Comparison of ENCODE assay signal across 12 cellular contexts in genomic region chr11:111976119-111976518, GRCh38. TPM values are rescaled to one million over a fixed set of nuclear protein-coding genes. Genes with fewer than 3 reads are reported as not detected.
DNase-seq lines count a peak whose midpoint lies in the region; ATAC-seq, FAIRE-seq and TF ChIP-seq lines count a peak whose summit lies in the region.
"Had no signal": no experiment of that assay in that cellular context is flagged by ENCODE, and none has a peak within 500 bp of the region (broad histone marks: within the 10 kb centered on the region; RNA-seq: fewer than 3 reads in every experiment).

No MANE protein-coding gene starts in this region.

- in situ Hi-C loops in IMR-90 (cut with MboI; ENCODE audit: low sequenced_read_pairs), result loop anchor here (5.0 to 25.0 kb wide), 2 partner anchors 39 to 389 kb away; partner anchors contain the start of gene DIXDC1

- no peak overlapping the region for H2BK20ac ChIP-seq in IMR-90 (ENCODE audit: low read depth, low read length)

- 0 out of 4 replicates have a peak overlapping the region, but pooled peaks of 1 of the 2 experiments have one; percentile 46 for H4K8ac ChIP-seq in IMR-90 (ENCODE audit: low read depth in 2 of 2, low read length in 2 of 2)

- TF ChIP-seq CTCF in IMR-90 (conservative IDR thresholded peaks at IDR 0.05; ENCODE audit: low read depth, low read length) (no peak), endothelial cell of umbilical vein (IDR thresholded peaks at IDR 0.05; ENCODE audit: extremely low read depth in 1 of 2, insufficient read depth in 1 of 2, low read depth in 1 of 2, low read length in 2 of 2) (no peak), ovary (IDR thresholded peaks at IDR 0.05) (no peak)

- POLR2A ChIA-PET in IMR-90 (lab: Charles Lee; ENCODE audit: unreplicated experiment) (no interaction called here), endothelial cell of umbilical vein (lab: Charles Lee) (interaction anchor here (1.1 kb wide), 1 partner anchor 104 kb away, joined by 6 read pairs; no protein-coding TSS in a partner anchor)

- WGBS in IMR-90 (ENCODE audit: extremely low coverage in 2 of 2, insufficient read length in 1 of 2), 2 experiments, result no CpG with 5 or more reads among the region's 2 CpGs
- 56 to 79% (median 71%) methylated on average over 2 of the region's 2 CpGs for WGBS in ovary, 3 donors

- H3K4me1 ChIP-seq in ACC112 (ENCODE audit: control insufficient read depth, insufficient read depth, low read length, unreplicated experiment) (peaks cover 31% of the 10 kb centered on the region), IMR-90 (ENCODE audit: control insufficient read depth, insufficient read depth, low read length) (peaks cover 25% of the 10 kb centered on the region), endothelial cell of umbilical vein (ENCODE audit: control insufficient read depth, extremely low read depth, insufficient read depth, low read length) (peaks cover 45% of the 10 kb centered on the region), ovary (ENCODE audit: insufficient read depth) (peaks cover 9% of the 10 kb centered on the region)

- peaks cover 6 to 22% of the 10 kb centered on the region in 2 experiments; a peak in 2 of 4 replicates for H3K79me1 ChIP-seq in IMR-90 (ENCODE audit: low read depth in 1 of 2, low read length in 2 of 2)

- no peak overlapping the region for H2BK5ac ChIP-seq in IMR-90 (ENCODE audit: low read depth, low read length, poor library complexity, severe bottlenecking)

- DNase-seq in IMR-90, result no peak
- DNase-seq in endothelial cell of umbilical vein (ENCODE audit: low read depth, low spot score), result peak; percentile 44
- DNase-seq in ovary, result no peak
- DNase-seq in NCI-H1092 (lab: John Stamatoyannopoulos, UW), result no peak
- DNase-seq in UCSD-AML1 (lab: John Stamatoyannopoulos, UW; ENCODE audit: unreplicated experiment), result no peak
- DNase-seq: activated CD8-positive, alpha-beta memory T cell treated with anti-CD3 and anti-CD28 coated beads for 24 hours; NCI-H446 had no signal

- H4K91ac ChIP-seq in IMR-90 (ENCODE audit: insufficient read depth, low read depth, low read length), result no peak overlapping the region

- 0 out of 3 replicates have a peak overlapping the region, but pooled peaks have one; percentile 47 for H2BK15ac ChIP-seq in IMR-90 (ENCODE audit: low read depth, low read length)

- peak overlapping the region; percentile 50; the same call in 1 of the 2 replicates for H2AK5ac ChIP-seq in IMR-90 (ENCODE audit: low read depth, low read length)

- no peak overlapping the region for H3K56ac ChIP-seq in IMR-90 (ENCODE audit: extremely low read depth, insufficient read depth, low read length)

- TF ChIP-seq EP300 in ovary (IDR thresholded peaks at IDR 0.05), result no peak

- dilution Hi-C loops in IMR-90 (cut with HindIII; ENCODE audit: low sequenced_read_pairs, unreplicated experiment), result no loop called here
- dilution Hi-C loops in endothelial cell of umbilical vein (cut with MboI; ENCODE audit: extremely low pct_ligation_motif_present, low sequenced_read_pairs), result no loop called here

- peak overlapping the region; percentile 37 for H2AK9ac ChIP-seq in IMR-90 (replicated peaks; ENCODE audit: low read depth, low read length, poor library complexity)

- CTCF ChIA-PET in IMR-90 (lab: Yijun Ruan, JAX), result no interaction called here
- CTCF ChIA-PET in endothelial cell of umbilical vein (lab: Charles Lee), result interaction anchor here (1.1 to 13.5 kb wide), 7 partner anchors 10 to 105 kb away, joined by 3 to 407 read pairs (median 4); partner anchors contain the start of gene ALG9

- H3K4me3 ChIP-seq in ACC112 (ENCODE audit: low read depth, low read length), result no peak overlapping the region; the same call in 1 of the 2 replicates
- no peak overlapping the region for H3K4me3 ChIP-seq in IMR-90 (ENCODE audit: insufficient read depth, low read depth, low read length)
- no peak overlapping the region for H3K4me3 ChIP-seq in endothelial cell of umbilical vein (replicated peaks in 1 of 3; ENCODE audit: insufficient read depth in 1 of 3, low read depth in 1 of 3, low read length in 3 of 3)
- no peak overlapping the region for H3K4me3 ChIP-seq in ovary

- ATAC-seq in IMR-90 (ENCODE audit: low read depth) (no peak), HG02938 (IDR thresholded peaks at IDR 0.05; ENCODE audit: unreplicated experiment) (no peak), GM19035 (IDR thresholded peaks at IDR 0.05; ENCODE audit: unreplicated experiment) (no peak)

- H4K20me1 ChIP-seq in IMR-90 (ENCODE audit: insufficient read depth, low read length) (no peaks in the 10 kb centered on the region), endothelial cell of umbilical vein (replicated peaks; ENCODE audit: control insufficient read depth, extremely low read depth, insufficient read depth, low read length) (no peaks in the 10 kb centered on the region)

- H3K9me3 ChIP-seq in IMR-90 (ENCODE audit: control insufficient read depth, insufficient read depth, low read length), result no peaks in the 10 kb centered on the region
- H3K9me3 ChIP-seq in endothelial cell of umbilical vein (replicated peaks; ENCODE audit: control insufficient read depth, insufficient read depth, low read length), result no peaks in the 10 kb centered on the region
- no peaks in the 10 kb centered on the region for H3K9me3 ChIP-seq in ovary
- H3K9me3 ChIP-seq: neutrophil had no signal

- intact Hi-C loops in IMR-90 (cut with micrococcal nuclease), result no loop called here
- intact Hi-C loops in endothelial cell of umbilical vein (cut with micrococcal nuclease), result loop anchor here (2.0 to 5.0 kb wide), 3 partner anchors 13 to 374 kb away; partner anchors contain the start of genes SDHD, SIK2 and TIMM8B
- intact Hi-C loops in ovary (cut with DNase I), result loop anchor here (2.0 to 5.0 kb wide), 4 partner anchors 39 to 104 kb away; partner anchors contain the start of genes DIXDC1 (in 3 of the 4), CFAP68 (in 2 of the 4), FDXACB1 (in 2 of the 4) and ALG9 (in 1 of the 4)

- H3K79me2 ChIP-seq in ACC112 (ENCODE audit: control insufficient read depth, insufficient read depth, low read length, unreplicated experiment) (peaks cover 25% of the 10 kb centered on the region), endothelial cell of umbilical vein (ENCODE audit: control insufficient read depth, insufficient read depth, low read length) (peaks cover 4% of the 10 kb centered on the region)

- H3K23ac ChIP-seq in IMR-90 (ENCODE audit: low read depth, low read length), result no peak overlapping the region; the same call in 1 of the 2 replicates

- no TSS peak for BruUV-seq in IMR-90 (replicated peaks; lab: Mats Ljungman, UMichigan)
- no TSS peak for BruUV-seq in endothelial cell of umbilical vein (replicated peaks; lab: Mats Ljungman, UMichigan)

- H3K4me2 ChIP-seq in IMR-90 (ENCODE audit: low read depth, low read length) (no peak overlapping the region), endothelial cell of umbilical vein (ENCODE audit: insufficient read depth, low read length) (peak overlapping the region; percentile 1)
- H3K4me2 ChIP-seq: KMS-11 had no signal

- no peaks in the 10 kb centered on the region for H3K36me3 ChIP-seq in ACC112 (ENCODE audit: insufficient read depth, low read length)
- H3K36me3 ChIP-seq in IMR-90 (ENCODE audit: control insufficient read depth, insufficient read depth, low read length), result 0 out of 2 replicates have a peak, but pooled peaks cover 2% of the 10 kb centered on the region
- no peaks in the 10 kb centered on the region for H3K36me3 ChIP-seq in endothelial cell of umbilical vein (ENCODE audit: control insufficient read depth in 2 of 2, extremely low read depth in 1 of 2, insufficient read depth in 2 of 2, low read length in 2 of 2)
- no peaks in the 10 kb centered on the region for H3K36me3 ChIP-seq in ovary
- H3K36me3 ChIP-seq: neutrophil had no signal

- H3K9ac ChIP-seq in IMR-90 (ENCODE audit: low read depth, low read length) (no peak overlapping the region), endothelial cell of umbilical vein (replicated peaks; ENCODE audit: extremely low read depth, insufficient read depth, low read length) (no peak overlapping the region)
- H3K9ac ChIP-seq: KMS-11 had no signal

- no peak overlapping the region for H3K18ac ChIP-seq in IMR-90 (ENCODE audit: low read depth, low read length)

- H3K27ac ChIP-seq in ACC112 (ENCODE audit: low read depth, low read length), result peak overlapping the region; percentile 14; the same call in 1 of the 2 replicates
- H3K27ac ChIP-seq in IMR-90 (ENCODE audit: insufficient read depth, low read length), result no peak overlapping the region
- peak overlapping the region; percentile 29 for H3K27ac ChIP-seq in endothelial cell of umbilical vein (ENCODE audit: insufficient read depth, low read depth, low read length)
- H3K27ac ChIP-seq in ovary, result peak overlapping the region; percentile 84 to 86
- H3K27ac ChIP-seq: KMS-11, neutrophil had no signal

- H3K9me1 ChIP-seq in IMR-90 (ENCODE audit: insufficient read depth, low read length) (peaks cover 7% of the 10 kb centered on the region; the same call in 1 of the 2 replicates), endothelial cell of umbilical vein (replicated peaks; ENCODE audit: control insufficient read depth, extremely low read depth, insufficient read depth, low read length) (no peaks in the 10 kb centered on the region)

- peak; percentile 26 for FAIRE-seq in endothelial cell of umbilical vein (lab: Jason Lieb, UNC)

- no peak overlapping the region for H2AFZ ChIP-seq in ACC112 (ENCODE audit: low read length, unreplicated experiment)
- peak overlapping the region; percentile 59 for H2AFZ ChIP-seq in IMR-90 (replicated peaks; ENCODE audit: low read length, poor library complexity)
- no peak overlapping the region for H2AFZ ChIP-seq in endothelial cell of umbilical vein (ENCODE audit: low read depth, low read length)

- H2BK120ac ChIP-seq in IMR-90 (ENCODE audit: low read depth, low read length), result 0 out of 2 replicates have a peak overlapping the region, but pooled peaks have one; percentile 45

- peak overlapping the region; percentile 62 for H3K4ac ChIP-seq in IMR-90 (ENCODE audit: low read depth, low read length)

- H3K14ac ChIP-seq in IMR-90 (replicated peaks; ENCODE audit: low read depth, low read length), result no peak overlapping the region

- no peaks in the 10 kb centered on the region for H3K27me3 ChIP-seq in ACC112 (ENCODE audit: insufficient read depth, low read length)
- no peaks in the 10 kb centered on the region for H3K27me3 ChIP-seq in IMR-90 (ENCODE audit: control insufficient read depth, insufficient read depth, low read length)
- H3K27me3 ChIP-seq in endothelial cell of umbilical vein (ENCODE audit: control insufficient read depth in 2 of 2, insufficient read depth in 2 of 2, low read length in 2 of 2), result no peaks in the 10 kb centered on the region
- H3K27me3 ChIP-seq in ovary, result no peaks in the 10 kb centered on the region

- no peak for TF ChIP-seq RAD21 in IMR-90 (IDR thresholded peaks at IDR 0.05; ENCODE audit: low read length)

- no peak overlapping the region for H4K5ac ChIP-seq in IMR-90 (ENCODE audit: low read depth, low read length)

- TF ChIP-seq POLR2A in IMR-90 (IDR thresholded peaks at IDR 0.05; ENCODE audit: low read depth, low read length), result no peak
- no peak for TF ChIP-seq POLR2A in endothelial cell of umbilical vein (IDR thresholded peaks at IDR 0.05; ENCODE audit: low read depth, low read length)
- no peak for TF ChIP-seq POLR2A in ovary (IDR thresholded peaks at IDR 0.05)

RNA-seq across cellular contexts. Expression of gene DIXDC1, which starts 39.0 kb away (rescaled TPM):
- total RNA-seq in IMR-90 (2012; rRNA removed), result 10.4 and 11.1 TPM in 2 replicates
- polyA plus RNA-seq in IMR-90 (2012; rRNA removed), result 5.3 and 5.9 TPM in 2 replicates
- 2.0 and 3.9 TPM in 2 replicates for polyA plus RNA-seq in IMR-90 (2012; cell fraction: cytosol; rRNA removed)
- polyA plus RNA-seq in IMR-90 (2012; cell fraction: nucleus; rRNA removed; ENCODE audit: low replicate concordance), result 3.3 and 7.3 TPM in 2 replicates
- 18.6 and 20.0 TPM in 2 replicates for total RNA-seq in endothelial cell of umbilical vein
- polyA plus RNA-seq in endothelial cell of umbilical vein, result 6.4 and 8.0 TPM in 2 replicates
- 11.6 and 12.0 TPM in 2 replicates for polyA plus RNA-seq in endothelial cell of umbilical vein (2011; cell fraction: cytosol; rRNA removed)
- 16.6 and 17.8 TPM in 2 replicates for polyA plus RNA-seq in endothelial cell of umbilical vein (2011; cell fraction: nucleus; rRNA removed)
- polyA plus RNA-seq in endothelial cell of umbilical vein (2012), result 29.2 and 41.9 TPM in 2 replicates
- polyA minus RNA-seq in endothelial cell of umbilical vein, result 20.9 and 32.4 TPM in 2 replicates
- polyA minus RNA-seq in endothelial cell of umbilical vein (2011; cell fraction: cytosol; rRNA and poly(A)+ RNA removed), result 4.8 TPM
- polyA minus RNA-seq in endothelial cell of umbilical vein (2011; cell fraction: nucleus; rRNA and poly(A)+ RNA removed), result 18.1 and 21.2 TPM in 2 replicates
- total RNA-seq in ovary, result 10 to 100 TPM; 17.0 to 25.4 (median 23.7) TPM
- 10 to 100 TPM; 10.3 to 37.9 TPM for polyA plus RNA-seq in ovary

RNA-seq across cellular contexts. Expression of gene DLAT, which starts 49.1 kb away (rescaled TPM):
- total RNA-seq in IMR-90 (2012; rRNA removed), result 27.2 and 33.1 TPM in 2 replicates
- 15.3 and 15.5 TPM in 2 replicates for polyA plus RNA-seq in IMR-90 (2012; rRNA removed)
- polyA plus RNA-seq in IMR-90 (2012; cell fraction: cytosol; rRNA removed), result 5.4 and 6.9 TPM in 2 replicates
- polyA plus RNA-seq in IMR-90 (2012; cell fraction: nucleus; rRNA removed; ENCODE audit: low replicate concordance), result 3.6 and 8.3 TPM in 2 replicates
- 40.1 and 41.3 TPM in 2 replicates for total RNA-seq in endothelial cell of umbilical vein
- polyA plus RNA-seq in endothelial cell of umbilical vein, result 10.5 and 13.3 TPM in 2 replicates
- polyA plus RNA-seq in endothelial cell of umbilical vein (2011; cell fraction: cytosol; rRNA removed), result 18.3 and 22.7 TPM in 2 replicates
- 14.8 and 16.6 TPM in 2 replicates for polyA plus RNA-seq in endothelial cell of umbilical vein (2011; cell fraction: nucleus; rRNA removed)
- polyA plus RNA-seq in endothelial cell of umbilical vein (2012), result 24.6 and 38.2 TPM in 2 replicates
- 20.8 and 22.5 TPM in 2 replicates for polyA minus RNA-seq in endothelial cell of umbilical vein
- polyA minus RNA-seq in endothelial cell of umbilical vein (2011; cell fraction: cytosol; rRNA and poly(A)+ RNA removed), result 43.5 TPM
- 11.1 and 12.8 TPM in 2 replicates for polyA minus RNA-seq in endothelial cell of umbilical vein (2011; cell fraction: nucleus; rRNA and poly(A)+ RNA removed)
- 10 to 100 TPM; 10.8 to 26.4 (median 19.9) TPM for total RNA-seq in ovary
- polyA plus RNA-seq in ovary, result 10 to 100 TPM; 11.1 to 27.8 TPM

RNA-seq across cellular contexts. Expression of gene C11orf52, which starts 57.4 kb away (rescaled TPM):
- total RNA-seq in IMR-90 (2012; rRNA removed) (0.28 and 0.90 TPM in 2 replicates), endothelial cell of umbilical vein (0.31 and 0.99 TPM in 2 replicates), ovary (1 to 10 TPM in 6 of 7 donors, not detected in 1; 1.3 to 5.9 (median 1.9) TPM)
- polyA plus RNA-seq in IMR-90 (2012; rRNA removed) (1.0 and 1.1 TPM in 2 replicates), endothelial cell of umbilical vein (0.76 and 1.2 TPM in 2 replicates), ovary (1 to 10 TPM; 2.4 to 3.7 TPM)
- polyA plus RNA-seq in IMR-90 (2012; cell fraction: cytosol; rRNA removed), result 0.57 and 0.73 TPM in 2 replicates
- 0.17 and 0.50 TPM in 2 replicates for polyA plus RNA-seq in IMR-90 (2012; cell fraction: nucleus; rRNA removed; ENCODE audit: low replicate concordance)
- 0.66 and 0.81 TPM in 2 replicates for polyA plus RNA-seq in endothelial cell of umbilical vein (2011; cell fraction: cytosol; rRNA removed)
- polyA plus RNA-seq in endothelial cell of umbilical vein (2011; cell fraction: nucleus; rRNA removed), result 0.26 and 0.49 TPM in 2 replicates
- 0.91 and 2.5 TPM in 2 replicates for polyA plus RNA-seq in endothelial cell of umbilical vein (2012)
- polyA minus RNA-seq in endothelial cell of umbilical vein, result 0.34 TPM in 1 of 2 replicates, not detected in the other
- not detected for polyA minus RNA-seq in endothelial cell of umbilical vein (2011; cell fraction: cytosol; rRNA and poly(A)+ RNA removed)
- polyA minus RNA-seq in endothelial cell of umbilical vein (2011; cell fraction: nucleus; rRNA and poly(A)+ RNA removed), result not detected in 2 replicates
